Comparison of ENCODE assay signal across 6 cellular contexts in the genomic region with DNA sequence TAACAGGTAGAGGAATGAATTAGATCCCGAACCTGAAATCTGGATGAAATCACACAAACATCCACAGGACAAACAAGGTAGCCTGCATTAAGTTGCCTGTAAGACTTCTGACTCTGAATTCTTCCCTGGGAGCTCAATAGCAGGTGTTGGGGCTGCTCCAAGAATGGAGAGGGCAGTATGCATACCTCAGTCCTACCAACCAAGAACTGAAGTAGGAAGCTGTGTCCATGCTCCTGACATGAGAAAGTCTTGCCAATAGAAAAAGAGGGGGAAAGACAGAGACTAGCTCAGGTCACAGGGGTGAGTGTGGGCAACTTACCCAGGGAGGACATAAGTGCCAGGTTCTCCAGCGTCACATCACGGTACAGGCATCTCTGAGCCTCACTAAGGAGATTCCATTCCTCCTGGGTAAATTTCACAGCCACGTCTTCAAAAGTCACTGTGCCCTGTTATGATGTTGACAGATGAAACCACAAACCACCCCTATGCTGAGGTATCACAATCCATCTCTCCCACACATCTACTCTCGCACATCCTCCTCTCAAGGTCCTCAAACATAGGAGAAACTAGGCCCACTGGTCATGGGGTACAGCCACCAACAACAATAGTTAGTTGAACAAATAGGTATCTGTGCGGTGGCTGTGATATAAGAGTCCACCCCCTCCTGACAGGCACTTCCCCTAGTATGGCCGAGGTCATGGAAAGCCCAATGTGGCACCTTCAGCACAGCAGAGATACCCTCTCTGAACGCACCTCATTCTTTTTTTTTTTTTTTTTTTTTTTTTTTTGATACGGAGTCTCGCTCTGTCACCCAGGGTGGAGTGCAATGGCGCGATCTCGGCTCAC. TPM values are rescaled to one million over a fixed set of nuclear protein-coding genes. Genes with fewer than 3 reads are reported as not detected.
DNase-seq lines count a peak whose midpoint lies in the region; ATAC-seq, FAIRE-seq and TF ChIP-seq lines count a peak whose summit lies in the region.
"Not testable (repeated sequence)": the region's sequence is repeated elsewhere in the genome, so short reads cannot be mapped to it uniquely, and the experiment has no call there.

No MANE protein-coding gene starts in this region.

- not testable (repeated sequence) for H3K27me3 ChIP-seq in A673 (replicated peaks; ENCODE audit: insufficient read depth, low read depth, low read length, poor library complexity); HUES48 (ENCODE audit: control insufficient read depth, insufficient read depth, low read length); mammary epithelial cell (ENCODE audit: insufficient read depth, low read length)

- not testable (repeated sequence) for H3K9ac ChIP-seq in HUES48 (ENCODE audit: low read depth, low read length); mammary epithelial cell (ENCODE audit: insufficient read depth, low read length); kidney (ENCODE audit: low read length in 2 of 2)

- CTCF ChIA-PET in A673 (lab: Charles Lee); activated CD4-positive, alpha-beta T cell treated with anti-CD3 and anti-CD28 coated beads for 36 hours (lab: Charles Lee); mammary epithelial cell (lab: Charles Lee; ENCODE audit: low non-redundant PET): not testable (repeated sequence)

- not testable (repeated sequence) for H3K4me1 ChIP-seq in A673 (ENCODE audit: insufficient read depth, low read length, poor library complexity, severe bottlenecking); HUES48 (ENCODE audit: control insufficient read depth, insufficient read depth, low read length); mammary epithelial cell (ENCODE audit: insufficient read depth, low read length)
- H3K4me1 ChIP-seq in kidney (ENCODE audit: control insufficient read depth in 1 of 2, insufficient read depth in 1 of 2, low read depth in 1 of 2, low read length in 2 of 2), result peaks cover 11 to 16% of the 10 kb centered on the region in 2 donors

- H3K4me3 ChIP-seq in A673 (ENCODE audit: low read depth, low read length, poor library complexity, severe bottlenecking) (peak overlapping the region; percentile 95), HUES48 (ENCODE audit: low read depth, low read length) (peak overlapping the region; percentile 97), mammary epithelial cell (replicated peaks in 1 of 3; ENCODE audit: insufficient read depth in 1 of 3, low read depth in 2 of 3, low read length in 3 of 3) (peak overlapping the region in 2 of 3 experiments; percentile 89 to 93), kidney (ENCODE audit: low read length in 2 of 2) (peak overlapping the region; percentile 75 to 98)

- H3K27ac Mint-ChIP-seq in activated CD4-positive, alpha-beta T cell treated with anti-CD3 and anti-CD28 coated beads for 36 hours, result peak overlapping the region; percentile 67
- peak overlapping the region; percentile 85 for H3K27ac Mint-ChIP-seq in progenitor cell of endocrine pancreas

- 97% methylated on average over 7 of the region's 13 CpGs for WGBS in mammary epithelial cell (ENCODE audit: low coverage, missing lambda C conversion rate)

- peaks cover 46% of the 10 kb centered on the region for H3K79me2 ChIP-seq in mammary epithelial cell (ENCODE audit: insufficient read depth, low read length)

- BruUV-seq in A673 (replicated peaks; lab: Mats Ljungman, UMichigan); mammary epithelial cell (replicated peaks; lab: Mats Ljungman, UMichigan): not testable (repeated sequence)

- H3K4me1 Mint-ChIP-seq in activated CD4-positive, alpha-beta T cell treated with anti-CD3 and anti-CD28 coated beads for 36 hours, result peaks cover 41% of the 10 kb centered on the region
- peaks cover 69% of the 10 kb centered on the region for H3K4me1 Mint-ChIP-seq in progenitor cell of endocrine pancreas (ENCODE audit: low read depth)

- ATAC-seq in activated CD4-positive, alpha-beta T cell treated with anti-CD3 and anti-CD28 coated beads for 36 hours, result peak; percentile 10

- not testable (repeated sequence) for TF ChIP-seq CTCF in A673 (conservative IDR thresholded peaks at IDR 0.05; ENCODE audit: low read depth, low read length); mammary epithelial cell (conservative IDR thresholded peaks at IDR 0.05 in 1 of 2, IDR thresholded peaks at IDR 0.05 in 1 of 2; ENCODE audit: extremely low read depth in 1 of 2, insufficient read depth in 1 of 2, low read depth in 1 of 2, low read length in 2 of 2); kidney (IDR thresholded peaks at IDR 0.05; ENCODE audit: borderline replicate concordance, extremely low read depth, insufficient read depth); progenitor cell of endocrine pancreas (IDR thresholded peaks at IDR 0.05; ENCODE audit: unreplicated experiment)

- intact Hi-C loops in A673 (cut with micrococcal nuclease; ENCODE audit: unreplicated experiment); kidney (cut with DNase I): not testable (repeated sequence)
- intact Hi-C loops in activated CD4-positive, alpha-beta T cell treated with anti-CD3 and anti-CD28 coated beads for 36 hours (cut with DNase I, micrococcal nuclease), result loop anchor here (5.0 to 10.0 kb wide), 2 partner anchors 66 to 1498 kb away; a partner anchor contains a TSS
- intact Hi-C loops in mammary epithelial cell (cut with micrococcal nuclease), result loop anchor here (10.0 kb wide), 1 partner anchor 342 kb away; a partner anchor contains a TSS

- not testable (repeated sequence) for H3K9me3 Mint-ChIP-seq in activated CD4-positive, alpha-beta T cell treated with anti-CD3 and anti-CD28 coated beads for 36 hours (ENCODE audit: low read depth); progenitor cell of endocrine pancreas (ENCODE audit: low read depth)

- peaks cover 38% of the 10 kb centered on the region for H3K36me3 Mint-ChIP-seq in activated CD4-positive, alpha-beta T cell treated with anti-CD3 and anti-CD28 coated beads for 36 hours (ENCODE audit: low read depth)
- peaks cover 19% of the 10 kb centered on the region for H3K36me3 Mint-ChIP-seq in progenitor cell of endocrine pancreas (ENCODE audit: insufficient read depth)

- not testable (repeated sequence) for DNase-seq in A673 (ENCODE audit: low spot score); mammary epithelial cell; kidney; progenitor cell of endocrine pancreas (ENCODE audit: low spot score, unreplicated experiment)
- DNase-seq in activated CD4-positive, alpha-beta T cell treated with anti-CD3 and anti-CD28 coated beads for 36 hours, result peak; percentile 26

- H3K36me3 ChIP-seq in A673 (ENCODE audit: insufficient read depth, low read length, poor library complexity, severe bottlenecking); mammary epithelial cell (ENCODE audit: insufficient read depth, low read length): not testable (repeated sequence)
- peaks cover 38% of the 10 kb centered on the region for H3K36me3 ChIP-seq in HUES48 (ENCODE audit: control insufficient read depth, insufficient read depth, low read length)
- H3K36me3 ChIP-seq in kidney (ENCODE audit: control insufficient read depth in 1 of 2, insufficient read depth in 2 of 2, low read length in 2 of 2), result peaks cover 10 to 18% of the 10 kb centered on the region in 2 donors

- in situ Hi-C loops in mammary epithelial cell (cut with MboI; ENCODE audit: low sequenced_read_pairs in 2 of 2), result not testable (repeated sequence)

- not testable (repeated sequence) for H2AFZ ChIP-seq in mammary epithelial cell (ENCODE audit: low read depth, low read length)

- FAIRE-seq in kidney (lab: Jason Lieb, UNC), result not testable (repeated sequence)

- POLR2A ChIA-PET in A673 (lab: Charles Lee; ENCODE audit: low non-redundant PET), result interaction anchor here (0.6 kb wide), 1 partner anchor 336 kb away, joined by 3 read pairs; a partner anchor contains a TSS
- POLR2A ChIA-PET in activated CD4-positive, alpha-beta T cell treated with anti-CD3 and anti-CD28 coated beads for 36 hours (lab: Charles Lee), result not testable (repeated sequence)

- H3K4me2 ChIP-seq in mammary epithelial cell (ENCODE audit: insufficient read depth, low read depth, low read length), result peak overlapping the region; percentile 75

- dilution Hi-C loops in mammary epithelial cell (cut with HindIII; ENCODE audit: low sequenced_read_pairs), result not testable (repeated sequence)

- peak overlapping the region; percentile 89 for H3K4me3 Mint-ChIP-seq in activated CD4-positive, alpha-beta T cell treated with anti-CD3 and anti-CD28 coated beads for 36 hours
- H3K4me3 Mint-ChIP-seq in progenitor cell of endocrine pancreas (ENCODE audit: low read depth), result peak overlapping the region; percentile 95

- H4K20me1 ChIP-seq in mammary epithelial cell (ENCODE audit: insufficient read depth, low read length), result not testable (repeated sequence)

- H3K9me3 ChIP-seq in A673 (ENCODE audit: low read depth, low read length, poor library complexity, severe bottlenecking); HUES48 (ENCODE audit: control insufficient read depth, insufficient read depth, low read length); mammary epithelial cell (replicated peaks; ENCODE audit: insufficient read depth, low read length); kidney (ENCODE audit: control insufficient read depth in 1 of 2, low read length in 2 of 2): not testable (repeated sequence)

- not testable (repeated sequence) for H3K27ac ChIP-seq in A673 (ENCODE audit: low read depth, low read length, poor library complexity, severe bottlenecking); HUES48 (ENCODE audit: low read depth, low read length); mammary epithelial cell (ENCODE audit: insufficient read depth, low read depth, low read length)
- peak overlapping the region; percentile 83 to 87 for H3K27ac ChIP-seq in kidney (ENCODE audit: low read depth in 2 of 2, low read length in 2 of 2)

- H3K27me3 Mint-ChIP-seq in activated CD4-positive, alpha-beta T cell treated with anti-CD3 and anti-CD28 coated beads for 36 hours; progenitor cell of endocrine pancreas: not testable (repeated sequence)

RNA-seq across cellular contexts. Expression of a gene that starts 1.5 kb away (rescaled TPM):
- 5.4 and 10.6 TPM in 2 replicates for total RNA-seq in A673 (2021)
- 1 to 10 TPM; 5.9 to 6.1 TPM for total RNA-seq in activated CD4-positive, alpha-beta T cell treated with anti-CD3 and anti-CD28 coated beads for 36 hours
- total RNA-seq in mammary epithelial cell, result 10 to 100 TPM in 1 of 2 donors, 1 to 10 TPM in 1; 6.6 to 14.8 TPM
- 2.7 TPM for polyA plus RNA-seq in mammary epithelial cell
- 9.6 TPM for polyA minus RNA-seq in mammary epithelial cell
- 13.8 TPM for total RNA-seq in kidney
- 10.7 TPM for polyA plus RNA-seq in kidney (ENCODE audit: insufficient read depth, low read depth, low replicate concordance)
- 27.2 and 27.9 TPM in 2 replicates for total RNA-seq in progenitor cell of endocrine pancreas

RNA-seq across cellular contexts. Expression of a gene that starts 16.9 kb away (rescaled TPM):
- 17.3 and 20.0 TPM in 2 replicates for total RNA-seq in A673 (2021)
- 10 to 100 TPM; 16.8 to 18.2 TPM for total RNA-seq in activated CD4-positive, alpha-beta T cell treated with anti-CD3 and anti-CD28 coated beads for 36 hours
- 10 to 100 TPM; 16.1 to 27.2 TPM for total RNA-seq in mammary epithelial cell
- polyA plus RNA-seq in mammary epithelial cell, result 6.6 TPM
- 12.2 TPM for polyA minus RNA-seq in mammary epithelial cell
- total RNA-seq in kidney, result 23.6 TPM
- 5.1 TPM for polyA plus RNA-seq in kidney (ENCODE audit: insufficient read depth, low read depth, low replicate concordance)
- total RNA-seq in progenitor cell of endocrine pancreas, result 24.9 and 29.8 TPM in 2 replicates

RNA-seq across cellular contexts. Expression of a gene that starts 36.5 kb away (rescaled TPM):
- 40.5 and 43.2 TPM in 2 replicates for total RNA-seq in A673 (2021)
- total RNA-seq in activated CD4-positive, alpha-beta T cell treated with anti-CD3 and anti-CD28 coated beads for 36 hours, result 10 to 100 TPM; 20.1 to 22.9 TPM
- total RNA-seq in mammary epithelial cell, result 10 to 100 TPM; 23.8 to 32.9 TPM
- polyA plus RNA-seq in mammary epithelial cell, result 6.0 TPM
- polyA minus RNA-seq in mammary epithelial cell, result 17.3 TPM
- 37.3 TPM for total RNA-seq in kidney
- polyA plus RNA-seq in kidney (ENCODE audit: insufficient read depth, low read depth, low replicate concordance), result 3.7 TPM
- 88.4 and 93.7 TPM in 2 replicates for total RNA-seq in progenitor cell of endocrine pancreas

RNA-seq across cellular contexts. Expression of a gene that starts 43.7 kb away (rescaled TPM):
- total RNA-seq in A673 (2021), result 18.2 and 19.5 TPM in 2 replicates
- total RNA-seq in activated CD4-positive, alpha-beta T cell treated with anti-CD3 and anti-CD28 coated beads for 36 hours, result 10 to 100 TPM; 20.3 to 20.5 TPM
- 10 to 100 TPM; 12.0 to 12.7 TPM for total RNA-seq in mammary epithelial cell
- 5.6 TPM for polyA plus RNA-seq in mammary epithelial cell
- polyA minus RNA-seq in mammary epithelial cell, result 6.0 TPM
- total RNA-seq in kidney, result 18.7 TPM
- polyA plus RNA-seq in kidney (ENCODE audit: insufficient read depth, low read depth, low replicate concordance), result 6.3 TPM
- total RNA-seq in progenitor cell of endocrine pancreas, result 33.1 and 33.2 TPM in 2 replicates
